Comparison of ENCODE assay signal across 21 cellular contexts in the genomic region with DNA sequence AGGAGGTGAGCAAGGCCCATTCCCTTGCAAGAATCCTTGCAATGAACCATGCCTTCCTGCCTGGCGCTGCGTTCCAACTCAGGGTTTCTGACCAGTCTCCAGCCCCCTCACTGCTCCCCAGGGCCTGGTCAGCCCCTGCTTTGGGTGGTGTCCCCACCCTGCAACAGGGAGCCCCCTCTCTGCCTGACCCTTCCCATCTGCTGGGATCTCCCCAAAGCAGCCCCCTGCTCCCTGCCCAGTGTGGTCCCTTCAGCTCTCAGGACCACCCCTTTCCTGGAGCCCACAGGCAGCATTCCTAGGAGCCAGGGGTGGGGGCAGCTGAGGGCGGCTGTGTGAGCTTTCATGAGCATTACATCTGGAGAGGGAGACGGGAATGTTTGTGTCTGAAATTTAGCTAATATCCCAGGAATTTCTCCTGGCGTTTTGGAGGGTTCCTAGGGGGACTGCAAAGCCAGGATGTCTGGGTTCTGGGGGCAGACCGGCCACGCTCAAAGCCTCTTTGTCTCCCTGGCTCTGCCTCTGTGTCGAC.
A peak's percentile ranks its signal among the peaks of the same experiment; 100 is the strongest.
DNase-seq lines count a peak whose midpoint lies in the region; ATAC-seq, FAIRE-seq and TF ChIP-seq lines count a peak whose summit lies in the region.
"Had no signal": no experiment of that assay in that cellular context is flagged by ENCODE, and none has a peak within 500 bp of the region (broad histone marks: within the 10 kb centered on the region; RNA-seq: fewer than 3 reads in every experiment).

No MANE protein-coding gene starts in this region.

- TF ChIP-seq POLR2A in suprapubic skin (IDR thresholded peaks at IDR 0.05) = no peak
- TF ChIP-seq POLR2A in GM12892 (IDR thresholded peaks at IDR 0.05; ENCODE audit: low read depth, low read length) = no peak

- H3K9me3 ChIP-seq in suprapubic skin = no peaks in the 10 kb centered on the region

- WGBS in suprapubic skin = 82% methylated on average over 6 of the region's 8 CpGs

- no peaks in the 10 kb centered on the region for H3K36me3 Mint-ChIP-seq in activated T-cell treated with anti-CD3 and anti-CD28 coated beads, Interleukin-2, amount 50 U/mL, for 24 hours (ENCODE audit: low read depth)
- H3K36me3 Mint-ChIP-seq in brain (no peaks in the 10 kb centered on the region), mesothelial cell of epicardium (no peaks in the 10 kb centered on the region)

- H3K27ac ChIP-seq in suprapubic skin = no peak overlapping the region
- H3K27ac ChIP-seq: GM23248, HL-60, KMS-11, PC-9 had no signal

- no peak overlapping the region for H3K4me3 ChIP-seq in suprapubic skin
- H3K4me3 ChIP-seq: GM23248, PC-9 had no signal

- H3K36me3 ChIP-seq in suprapubic skin = no peaks in the 10 kb centered on the region

- TF ChIP-seq EP300 in suprapubic skin (IDR thresholded peaks at IDR 0.05) = no peak

- FAIRE-seq in GM12892 (lab: Jason Lieb, UNC) (no peak), D721Med (lab: Jason Lieb, UNC) (no peak)
- FAIRE-seq: GM18507 had no signal

- DNase-seq in activated T-cell treated with anti-CD3 and anti-CD28 coated beads, Interleukin-2, amount 50 U/mL, for 24 hours = peak; percentile 13
- DNase-seq in activated T-cell treated with anti-CD3 and anti-CD28 coated beads, Interleukin-2, amount 50 U/mL, for 48 hours = no peak
- DNase-seq in mesothelial cell of epicardium (ENCODE audit: low spot score in 2 of 2, unreplicated experiment in 2 of 2) (no peak), suprapubic skin (ENCODE audit: low spot score in 2 of 2) (peak; percentile 58 to 67), GM12892 (ENCODE audit: insufficient read length) (no peak), D721Med (ENCODE audit: insufficient read length, low spot score) (no peak)
- DNase-seq: C1 segment of cervical spinal cord; COR-L47; GM23248; NCI-H1092; NCI-H1694; NCI-H2107; NCI-H345; NCI-H526 treated with DMSO at 0.1 percent for 48 hours; NK-92 treated with Interleukin-12 subunit alpha and Interleukin-12 subunit beta, amount 100 ng/mL, for 24 hours; PC-9 had no signal

- H3K4me3 Mint-ChIP-seq in activated T-cell treated with anti-CD3 and anti-CD28 coated beads, Interleukin-2, amount 50 U/mL, for 24 hours = no peak overlapping the region
- H3K4me3 Mint-ChIP-seq in brain (peak overlapping the region in 1 of 5 experiments; percentile 1), mesothelial cell of epicardium (no peak overlapping the region)

- no peak for ATAC-seq in HG03175 (IDR thresholded peaks at IDR 0.05; ENCODE audit: unreplicated experiment)

- no peak overlapping the region for H3K27ac Mint-ChIP-seq in activated T-cell treated with anti-CD3 and anti-CD28 coated beads, Interleukin-2, amount 50 U/mL, for 24 hours
- H3K27ac Mint-ChIP-seq in brain = peak overlapping the region; percentile 28 to 91 (median 58)
- peak overlapping the region; percentile 82 for H3K27ac Mint-ChIP-seq in mesothelial cell of epicardium

- peaks cover 17% of the 10 kb centered on the region for H3K4me1 Mint-ChIP-seq in activated T-cell treated with anti-CD3 and anti-CD28 coated beads, Interleukin-2, amount 50 U/mL, for 24 hours (ENCODE audit: low read depth)
- peaks cover 73% of the 10 kb centered on the region for H3K4me1 Mint-ChIP-seq in brain
- peaks cover 63% of the 10 kb centered on the region for H3K4me1 Mint-ChIP-seq in mesothelial cell of epicardium

- H3K9me3 Mint-ChIP-seq in activated T-cell treated with anti-CD3 and anti-CD28 coated beads, Interleukin-2, amount 50 U/mL, for 24 hours = no peaks in the 10 kb centered on the region
- no peaks in the 10 kb centered on the region for H3K9me3 Mint-ChIP-seq in brain
- no peaks in the 10 kb centered on the region for H3K9me3 Mint-ChIP-seq in mesothelial cell of epicardium

- H3K4me1 ChIP-seq in suprapubic skin = peaks cover 17% of the 10 kb centered on the region

- H3K27me3 ChIP-seq in suprapubic skin = no peaks in the 10 kb centered on the region

- no peaks in the 10 kb centered on the region for H3K27me3 Mint-ChIP-seq in activated T-cell treated with anti-CD3 and anti-CD28 coated beads, Interleukin-2, amount 50 U/mL, for 24 hours
- peaks cover under 1% of the 10 kb centered on the region for H3K27me3 Mint-ChIP-seq in brain
- no peaks in the 10 kb centered on the region for H3K27me3 Mint-ChIP-seq in mesothelial cell of epicardium (ENCODE audit: low read depth)

- no peak for TF ChIP-seq CTCF in brain (conservative IDR thresholded peaks at IDR 0.05)
- TF ChIP-seq CTCF in mesothelial cell of epicardium (IDR thresholded peaks at IDR 0.05; ENCODE audit: unreplicated experiment) = no peak
- no peak for TF ChIP-seq CTCF in suprapubic skin (IDR thresholded peaks at IDR 0.05)
- no peak for TF ChIP-seq CTCF in D721Med (IDR thresholded peaks at IDR 0.05; ENCODE audit: insufficient read depth, missing control alignments)

Comparison
In these comparisons a context has a peak if more than half of its experiments do, and no peak if none do; other contexts are left out.
1. DNase-seq: peak in activated T-cell treated with anti-CD3 and anti-CD28 coated beads, Interleukin-2, amount 50 U/mL, for 24 hours (single experiment) and suprapubic skin (2 of 2); none in activated T-cell treated with anti-CD3 and anti-CD28 coated beads, Interleukin-2, amount 50 U/mL, for 48 hours (0 of 2), mesothelial cell of epicardium (0 of 2), GM12892 (single experiment) and D721Med (single experiment).